In genomic region chr5:116951217-116951616, GRCh38 we compare ENCODE assay signal across 30 cellular contexts.
"Had no signal": no experiment of that assay in that cellular context is flagged by ENCODE, and none has a peak within 500 bp of the region (broad histone marks: within the 10 kb centered on the region; RNA-seq: fewer than 3 reads in every experiment).

No MANE protein-coding gene starts in this region.

- FAIRE-seq: bronchial epithelial cell, TTC549 had no signal

- H3K36me3 ChIP-seq: ascending aorta, cardiac muscle cell had no signal

- H3K4me1 ChIP-seq: ascending aorta had no signal

- H3K27me3 ChIP-seq: ascending aorta, cardiac muscle cell had no signal

- H3K27ac ChIP-seq: ascending aorta, cardiac muscle cell, VCaP had no signal

- DNase-seq: activated B cell treated with CpG ODN at 0.5 μM for 24 hours; activated CD4-positive, alpha-beta memory T cell treated with anti-CD3 and anti-CD28 coated beads for 36 hours; activated CD4-positive, alpha-beta T cell treated with anti-CD3 and anti-CD28 coated beads for 4 hours; activated CD4-positive, alpha-beta T cell treated with anti-CD3 and anti-CD28 coated beads, Interleukin-2, amount 10 ng/mL, durations not matched to agents 24 days and 14 days; activated CD4-positive, alpha-beta T cell treated with anti-CD3 and anti-CD28 coated beads, Interleukin-2, amount 50 U/mL, for 1 hour; activated CD4-positive, alpha-beta T cell treated with anti-CD3 and anti-CD28 coated beads, Interleukin-2, amount 50 U/mL, for 4 hours; activated CD4-positive, CD25-positive, alpha-beta regulatory T cell treated with anti-CD3 and anti-CD28 coated beads, Interleukin-2, amount 50 U/mL, for 72 hours; activated CD8-positive, alpha-beta memory T cell treated with anti-CD3 and anti-CD28 coated beads, Interleukin-2, amount 50 U/mL, for 4 hours; activated CD8-positive, alpha-beta T cell treated with anti-CD3 and anti-CD28 coated beads for 36 hours; activated effector memory CD4-positive, alpha-beta T cell treated with anti-CD3 and anti-CD28 coated beads, Interleukin-2, amount 50 U/mL, for 16 hours; activated naive CD4-positive, alpha-beta T cell treated with anti-CD3 and anti-CD28 coated beads, Interleukin-2, amount 10 ng/mL, durations not matched to agents 7 days and 5 days; activated naive CD4-positive, alpha-beta T cell treated with Interleukin-2 at 50 U/mL for 16 hours; activated naive CD8-positive, alpha-beta T cell treated with anti-CD3 and anti-CD28 coated beads, Interleukin-2, amount 10 ng/mL, durations not matched to agents 7 days and 5 days; activated naive CD8-positive, alpha-beta T cell treated with anti-CD3 and anti-CD28 coated beads, Interleukin-2, amount 50 U/mL, for 24 hours; activated T-cell treated with anti-CD3 and anti-CD28 coated beads for 4 hours; activated T-cell treated with anti-CD3 and anti-CD28 coated beads, Interleukin-2, amount 50 U/mL, for 1 hour; activated T-cell treated with anti-CD3 and anti-CD28 coated beads, Interleukin-2, amount 50 U/mL, for 4 hours; activated T-cell treated with anti-CD3 and anti-CD28 coated beads, Interleukin-2, amount 50 U/mL, for 72 hours; amygdala; anterior cingulate cortex; caudate nucleus; cerebellar nuclear complex; T-helper 2 cell; T-helper 9 cell had no signal

- H3K9me3 ChIP-seq: ascending aorta had no signal

- ATAC-seq: activated CD8-positive, alpha-beta T cell treated with anti-CD3 and anti-CD28 coated beads for 36 hours; activated naive CD8-positive, alpha-beta T cell treated with anti-CD3 and anti-CD28 coated beads, Interleukin-2, amount 50 U/mL, for 24 hours; activated T-cell treated with anti-CD3 and anti-CD28 coated beads, Interleukin-2, amount 50 U/mL, for 4 hours; activated T-cell treated with anti-CD3 and anti-CD28 coated beads, Interleukin-2, amount 50 U/mL, for 72 hours; activated T-helper 17 cell treated with anti-CD3 and anti-CD28 coated beads, Interleukin-2, amount 50 U/mL, for 72 hours had no signal

- H3K4me3 ChIP-seq: ascending aorta, cardiac muscle cell had no signal
